Comparison of ENCODE assay signal across 8 cellular contexts in genomic region chr11:65133724-65134123, GRCh38. TPM values are rescaled to one million over a fixed set of nuclear protein-coding genes. Genes with fewer than 3 reads are reported as not detected.
DNase-seq lines count a peak whose midpoint lies in the region; ATAC-seq and TF ChIP-seq lines count a peak whose summit lies in the region.

No MANE protein-coding gene starts in this region.

- H3K4me2 ChIP-seq in Loucy (ENCODE audit: low read depth, low read length, poor library complexity, severe bottlenecking) = peak overlapping the region; percentile 98

- H3F3A ChIP-seq in Loucy (ENCODE audit: low read depth) = no peaks in the 10 kb centered on the region

- peak overlapping the region; percentile 88 for H3K9ac ChIP-seq in Loucy (ENCODE audit: low read depth, low read length, poor library complexity, severe bottlenecking)

- no peak for ATAC-seq in effector memory CD8-positive, alpha-beta T cell (replicated peaks)
- ATAC-seq in naive B cell (ENCODE audit: low read depth in 2 of 2) = no peak

- H2AFZ ChIP-seq in Loucy (ENCODE audit: low read length) = no peak overlapping the region; the same call in 1 of the 2 replicates

- no peaks in the 10 kb centered on the region for H3K9me2 ChIP-seq in Loucy (replicated peaks; ENCODE audit: low read depth, low read length)

- H3K27me3 ChIP-seq in Loucy (ENCODE audit: insufficient read depth, low read length, poor library complexity, severe bottlenecking) = no peaks in the 10 kb centered on the region

- no peaks in the 10 kb centered on the region for H3K9me3 ChIP-seq in Loucy (ENCODE audit: insufficient read depth, low read depth, low read length)

- H4K20me1 ChIP-seq in Loucy (ENCODE audit: insufficient read depth, low read length, poor library complexity, severe bottlenecking) = peaks cover 21% of the 10 kb centered on the region

- peaks cover 26% of the 10 kb centered on the region for H3K79me2 ChIP-seq in Loucy (ENCODE audit: insufficient read depth, low read length)

- peaks cover 32 to 38% of the 10 kb centered on the region in 2 donors for H3K4me1 Mint-ChIP-seq in effector memory CD8-positive, alpha-beta T cell (ENCODE audit: low read depth in 2 of 2)
- peaks cover 55 to 72% (median 71%) of the 10 kb centered on the region in 3 donors for H3K4me1 Mint-ChIP-seq in naive B cell

- no peak for TF ChIP-seq CTCF in AG09309 (IDR thresholded peaks at IDR 0.05; ENCODE audit: control insufficient read depth, insufficient read depth, low read depth, low read length, missing control alignments)
- no peak for TF ChIP-seq CTCF in Loucy (conservative IDR thresholded peaks at IDR 0.05; ENCODE audit: low read length)

- H3K4me1 ChIP-seq in Loucy (ENCODE audit: insufficient read depth, low read length, poor library complexity, severe bottlenecking) = peaks cover 24% of the 10 kb centered on the region

- H3K4me3 ChIP-seq in AG09309 (ENCODE audit: control insufficient read depth, low read depth, low read length) (peak overlapping the region; percentile 92), Loucy (ENCODE audit: low read length, poor library complexity, severe bottlenecking) (peak overlapping the region; percentile 84)

- peak overlapping the region; percentile 98 to 99 for H3K4me3 Mint-ChIP-seq in effector memory CD8-positive, alpha-beta T cell
- H3K4me3 Mint-ChIP-seq in naive B cell = peak overlapping the region; percentile 91 to 100 (median 99)

- H3K27me3 Mint-ChIP-seq in effector memory CD8-positive, alpha-beta T cell = no peaks in the 10 kb centered on the region
- no peaks in the 10 kb centered on the region for H3K27me3 Mint-ChIP-seq in naive B cell

- H3K36me3 ChIP-seq in Loucy (ENCODE audit: insufficient read depth, low read length) = peaks cover 26% of the 10 kb centered on the region

- H3K36me3 Mint-ChIP-seq in effector memory CD8-positive, alpha-beta T cell (ENCODE audit: insufficient read depth) = peaks cover 68% of the 10 kb centered on the region
- H3K36me3 Mint-ChIP-seq in naive B cell = peaks cover 6 to 27% of the 10 kb centered on the region in 2 donors

- peak overlapping the region; percentile 100 for H3K27ac Mint-ChIP-seq in effector memory CD8-positive, alpha-beta T cell
- peak overlapping the region; percentile 97 to 100 (median 99) for H3K27ac Mint-ChIP-seq in naive B cell

- H3K9me3 Mint-ChIP-seq in effector memory CD8-positive, alpha-beta T cell = no peaks in the 10 kb centered on the region
- no peaks in the 10 kb centered on the region for H3K9me3 Mint-ChIP-seq in naive B cell

- DNase-seq in AG09309 (ENCODE audit: low read depth) (no peak), naive B cell (no peak), NCI-H2107 (lab: John Stamatoyannopoulos, UW) (no peak), dedifferentiated amniotic fluid mesenchymal stem cell (ENCODE audit: extremely low spot score) (no peak), DMS153 (lab: John Stamatoyannopoulos, UW) (no peak)
- DNase-seq in effector memory CD8-positive, alpha-beta T cell = no peak
- DNase-seq in activated effector memory CD4-positive, alpha-beta T cell treated with anti-CD3 and anti-CD28 coated beads, Interleukin-2, amount 50 U/mL, for 16 hours = no peak

RNA-seq across cellular contexts. Expression of gene SYVN1, which starts 0.6 kb away (rescaled TPM):
- 10 to 100 TPM; 21.4 to 86.9 (median 43.5) TPM for polyA plus RNA-seq in naive B cell (ENCODE audit: low read depth in 6 of 6)

RNA-seq across cellular contexts. Expression of gene MRPL49, which starts 11.6 kb away (rescaled TPM):
- 100 to 1,000 TPM in 3 of 6 donors, 10 to 100 TPM in 3; 68.8 to 111 (median 102) TPM for polyA plus RNA-seq in naive B cell (ENCODE audit: low read depth in 6 of 6)

RNA-seq across cellular contexts. Expression of gene FAU, which starts 11.8 kb away (rescaled TPM):
- polyA plus RNA-seq in naive B cell (ENCODE audit: low read depth in 6 of 6) = 1,000 to 10,000 TPM; 1,024 to 1,586 (median 1,385) TPM

RNA-seq across cellular contexts. Expression of gene ZNHIT2, which starts 16.2 kb away (rescaled TPM):
- 10 to 100 TPM in 4 of 6 donors, 1 to 10 TPM in 2; 6.3 to 16.5 (median 14.1) TPM for polyA plus RNA-seq in naive B cell (ENCODE audit: low read depth in 6 of 6)

RNA-seq across cellular contexts. Expression of gene TM7SF2, which starts 22.1 kb away (rescaled TPM):
- 10 to 100 TPM; 11.6 to 18.4 (median 15.0) TPM for polyA plus RNA-seq in naive B cell (ENCODE audit: low read depth in 6 of 6)
